In genomic region chr1:34115233-34115632, GRCh38 we compare ENCODE assay signal across 23 cellular contexts. TPM values are rescaled to one million over a fixed set of nuclear protein-coding genes. Genes with fewer than 3 reads are reported as not detected.
"Had no signal": no experiment of that assay in that cellular context is flagged by ENCODE, and none has a peak within 500 bp of the region (broad histone marks: within the 10 kb centered on the region; RNA-seq: fewer than 3 reads in every experiment).

No MANE protein-coding gene starts in this region.

- H3K4me3 ChIP-seq: esophagus squamous epithelium, lung, pancreas, stomach, thoracic aorta, transverse colon had no signal

- H3K27ac Mint-ChIP-seq: dendritic cell treated with granulocyte-macrophage colony-stimulating factor and Interleukin-4, amounts not matched to agents 40 ng/mL and 50 ng/mL, for 4 days; effector memory CD8-positive, alpha-beta T cell; immature natural killer cell; naive B cell; nephron; progenitor cell of endocrine pancreas had no signal

- H3K27ac ChIP-seq: esophagus squamous epithelium, pancreas, stomach, thoracic aorta, transverse colon had no signal

- H3K4me3 Mint-ChIP-seq: dendritic cell treated with granulocyte-macrophage colony-stimulating factor and Interleukin-4, amounts not matched to agents 40 ng/mL and 50 ng/mL, for 4 days; effector memory CD8-positive, alpha-beta T cell; immature natural killer cell; naive B cell; nephron had no signal

- H3K36me3 ChIP-seq: esophagus squamous epithelium, pancreas, stomach, thoracic aorta, transverse colon had no signal

- ATAC-seq: effector memory CD8-positive, alpha-beta T cell; left colon; left ventricle myocardium superior; pancreas; right cardiac atrium had no signal

- H3K27me3 Mint-ChIP-seq: dendritic cell treated with granulocyte-macrophage colony-stimulating factor and Interleukin-4, amounts not matched to agents 40 ng/mL and 50 ng/mL, for 4 days; progenitor cell of endocrine pancreas had no signal

- DNase-seq: effector memory CD8-positive, alpha-beta T cell; esophagus squamous epithelium; foreskin fibroblast; immature natural killer cell; kidney; left colon; left ventricle myocardium superior; mesenchymal stem cell; naive B cell; occipital lobe; pancreas; right cardiac atrium; small intestine; stimulated activated CD4-positive, alpha-beta T cell treated with anti-CD3 and anti-CD28 coated beads, Interleukin-12 subunit alpha, Interleukin-12 subunit beta, amount 100 ng/mL, for 4 hours; stimulated activated naive CD4-positive, alpha-beta T cell; stomach; substantia nigra; transverse colon had no signal

- H3K4me1 ChIP-seq: esophagus squamous epithelium, pancreas, stomach, transverse colon had no signal

- H3K27me3 ChIP-seq: pancreas, stomach, transverse colon had no signal

- H3K4me1 Mint-ChIP-seq: immature natural killer cell, naive B cell had no signal

RNA-seq across cellular contexts. Expression of gene CSMD2, which starts 49.8 kb away (rescaled TPM):
- polyA plus RNA-seq: immature natural killer cell had no signal
